8 cellular contexts compared by ENCODE assay signal in the genomic region with DNA sequence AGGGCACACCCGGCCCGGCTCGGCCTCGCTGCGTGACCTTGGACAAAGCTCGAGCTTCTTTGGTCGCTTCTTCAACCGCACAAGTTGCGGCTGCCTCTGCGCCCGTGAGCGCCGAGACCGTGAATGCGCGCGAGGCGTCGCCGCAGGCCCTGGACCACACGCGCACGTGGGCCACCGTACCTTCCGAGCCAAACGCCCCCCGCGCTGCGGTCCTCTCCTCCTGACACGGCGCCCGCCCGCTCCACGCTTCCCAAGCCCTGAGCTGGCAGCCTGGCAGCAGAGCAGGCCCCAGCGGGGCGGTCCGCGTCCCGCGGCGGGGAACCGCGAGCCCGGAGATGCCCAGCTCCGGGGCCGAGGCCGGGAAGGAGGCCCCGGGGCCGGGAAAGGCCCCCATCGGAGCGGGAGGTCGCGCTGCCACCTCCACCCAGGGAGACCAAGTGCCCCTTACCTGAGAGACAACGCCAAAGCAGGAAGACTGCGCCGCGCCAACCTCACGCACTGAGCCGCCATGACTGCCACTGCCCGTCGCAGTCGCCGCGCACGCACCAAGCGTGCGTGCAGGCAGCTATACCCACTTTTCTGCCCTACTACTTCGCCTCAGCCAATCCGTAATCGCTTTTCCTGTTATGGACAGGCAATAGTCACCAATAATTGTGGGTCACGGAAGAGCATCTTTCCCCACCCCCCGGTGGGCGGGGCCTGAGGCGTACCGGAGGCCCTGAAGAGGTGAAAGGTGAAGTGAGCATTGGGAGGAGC. TPM values are rescaled to one million over a fixed set of nuclear protein-coding genes. Genes with fewer than 3 reads are reported as not detected.
DNase-seq lines count a peak whose midpoint lies in the region; ATAC-seq, FAIRE-seq and TF ChIP-seq lines count a peak whose summit lies in the region.

TSS of gene GRPEL1 (minus strand) at position 542 of the 756 bp plus-strand sequence. CDS start at position 510, 32 bp downstream.

- peak within 1 kb of the TSS; percentile 86 to 97 for H3K27ac ChIP-seq in A549
- peak within 1 kb of the TSS; percentile 89 to 98 (median 96) for H3K27ac ChIP-seq in gastrocnemius medialis

- POLR2A ChIA-PET in A549 (lab: Yijun Ruan, JAX) (interaction anchor here (0.6 to 2.3 kb wide), 13 partner anchors 9 to 159 kb away, joined by 3 to 19 read pairs (median 6); partner anchors contain the start of genes TADA2B and TBC1D14), MCF 10A (lab: Yijun Ruan, JAX) (interaction anchor here (0.5 to 8.0 kb wide), 42 partner anchors 8 to 869 kb away, joined by 3 to 165 read pairs (median 6); partner anchors contain the start of genes BLOC1S4, TADA2B and TBC1D14)

- peaks cover 0 to 22% of the 10 kb centered on the region in 2 donors for H3K36me3 ChIP-seq in gastrocnemius medialis

- no peaks in the 10 kb centered on the region for H3K27me3 ChIP-seq in gastrocnemius medialis

- peak; percentile 98 for TF ChIP-seq POLR2A in A549 (IDR thresholded peaks at IDR 0.05; ENCODE audit: low read length)
- TF ChIP-seq POLR2A in gastrocnemius medialis (IDR thresholded peaks at IDR 0.05): peak; percentile 99

- H3K4me3 ChIP-seq in A549: peak within 1 kb of the TSS; percentile 83
- peak within 1 kb of the TSS; percentile 87 for H3K4me3 ChIP-seq in iPS-11a (ENCODE audit: low read depth, low read length)
- H3K4me3 ChIP-seq in gastrocnemius medialis: peak within 1 kb of the TSS; percentile 81 to 99 (median 86)

- H3K4me1 ChIP-seq in A549: peaks cover 19% of the 10 kb centered on the region; the same call in 2 of the 3 replicates
- peaks cover 31 to 33% of the 10 kb centered on the region in 2 donors for H3K4me1 ChIP-seq in gastrocnemius medialis

- intact Hi-C loops in MCF 10A (cut with micrococcal nuclease): loop anchor here (1.0 kb wide), 2 partner anchors 80 to 158 kb away; partner anchors contain the start of gene TBC1D14
- intact Hi-C loops in gastrocnemius medialis (cut with DNase I; ENCODE audit: low total_unique reads): loop anchor here (1.0 to 5.0 kb wide), 4 partner anchors 23 to 285 kb away; partner anchors contain the start of genes KIAA0232 and TBC1D14

- H3K27ac Mint-ChIP-seq in MCF 10A (ENCODE audit: low read depth, unreplicated experiment): peak within 1 kb of the TSS; percentile 59

- H3K27me3 Mint-ChIP-seq in MCF 10A (ENCODE audit: insufficient read depth, unreplicated experiment): peaks cover 14% of the 10 kb centered on the region

- CTCF ChIA-PET in A549 (lab: Yijun Ruan, JAX): interaction anchor here (0.9 to 6.3 kb wide), 9 partner anchors 10 to 397 kb away, joined by 3 to 69 read pairs (median 4); no protein-coding TSS in a partner anchor
- CTCF ChIA-PET in MCF 10A (lab: Yijun Ruan, JAX): interaction anchor here (0.5 to 13.0 kb wide), 12 partner anchors 9 to 774 kb away, joined by 3 to 98 read pairs (median 4); partner anchors contain the start of gene TADA2B

- H3K9me3 ChIP-seq in A549: no peaks in the 10 kb centered on the region
- H3K9me3 ChIP-seq in gastrocnemius medialis: no peaks in the 10 kb centered on the region

- peak within 1 kb of the TSS; percentile 90 for H3K4me3 Mint-ChIP-seq in MCF 10A (ENCODE audit: unreplicated experiment)

- FAIRE-seq in A549 (lab: Jason Lieb, UNC): peak; percentile 74

- ATAC-seq in A549: peak; percentile 94 to 97
- ATAC-seq in GM18519 (IDR thresholded peaks at IDR 0.05; ENCODE audit: low FRiP score, unreplicated experiment): peak; percentile 86
- peak; percentile 87 for ATAC-seq in HG03045 (IDR thresholded peaks at IDR 0.05; ENCODE audit: unreplicated experiment)
- peak; percentile 95 to 98 for ATAC-seq in gastrocnemius medialis

- H3K4me1 Mint-ChIP-seq in MCF 10A (ENCODE audit: insufficient read depth, unreplicated experiment): peaks cover 23% of the 10 kb centered on the region

- H3K4me2 ChIP-seq in A549: peak within 1 kb of the TSS; percentile 90

- H3K9me3 Mint-ChIP-seq in MCF 10A (ENCODE audit: unreplicated experiment): no peaks in the 10 kb centered on the region

- in situ Hi-C loops in gastrocnemius medialis (cut with MboI; ENCODE audit: low sequenced_read_pairs in 4 of 4): loop anchor here in 2 of 4 donors (10.0 to 25.0 kb wide), 2 partner anchors 155 to 353 kb away; partner anchors contain the start of genes BLOC1S4 (in 1 of the 2) and TBC1D14 (in 1 of the 2)

- DNase-seq in A549 (ENCODE audit: low read depth in 1 of 2, low spot score in 1 of 2): peak; percentile 83 to 98
- peak; percentile 98 for DNase-seq in NCI-H2081 treated with DMSO at 0.1 percent for 48 hours (lab: John Stamatoyannopoulos, UW)
- DNase-seq in T1000 (lab: John Stamatoyannopoulos, UW): peak; percentile 96
- DNase-seq in MCF 10A (ENCODE audit: unreplicated experiment): peak; percentile 100
- peak; percentile 98 to 100 for DNase-seq in gastrocnemius medialis

- no peak for TF ChIP-seq RAD21 in A549 (conservative IDR thresholded peaks at IDR 0.05 in 1 of 2, IDR thresholded peaks at IDR 0.05 in 1 of 2)

- TF ChIP-seq CTCF in A549 (IDR thresholded peaks at IDR 0.05) (no peak), MCF 10A (IDR thresholded peaks at IDR 0.05; ENCODE audit: unreplicated experiment) (no peak), gastrocnemius medialis (IDR thresholded peaks at IDR 0.05 in 4 of 5, conservative IDR thresholded peaks at IDR 0.05 in 1 of 5) (peak in 1 of 5 experiments; percentile 23)

- BruUV-seq in MCF 10A (replicated peaks; lab: Mats Ljungman, UMichigan): no TSS peak

- H3K36me3 Mint-ChIP-seq in MCF 10A (ENCODE audit: insufficient read depth, unreplicated experiment): peaks cover 29% of the 10 kb centered on the region

- WGBS in A549 (ENCODE audit: missing lambda C conversion rate): 1% methylated on average over 27 of the region's 75 CpGs

- no peak for TF ChIP-seq EP300 in A549 (IDR thresholded peaks at IDR 0.05)

TF ChIP-seq in A549, 52 proteins besides CTCF, POLR2A, EP300 and RAD21 (continues in another document):
- TF ChIP-seq TP53 (CRISPR knock-in tag; IDR thresholded peaks at IDR 0.05): no peak
- no peak for TF ChIP-seq ESRRA (IDR thresholded peaks at IDR 0.05; ENCODE audit: borderline replicate concordance, low read length)
- TF ChIP-seq EHF (CRISPR knock-in tag; IDR thresholded peaks at IDR 0.05): no peak
- TF ChIP-seq RFX5 (IDR thresholded peaks at IDR 0.05): no peak
- no peak for TF ChIP-seq ZFP36 (IDR thresholded peaks at IDR 0.05; ENCODE audit: borderline replicate concordance, partially characterized antibody)
- TF ChIP-seq FOXS1 (CRISPR knock-in tag; IDR thresholded peaks at IDR 0.05): no peak
- TF ChIP-seq NFE2L2 (conservative IDR thresholded peaks at IDR 0.05; ENCODE audit: low read length): no peak
- TF ChIP-seq HDAC2 (IDR thresholded peaks at IDR 0.05): 0 out of 2 replicates have a peak, but pooled peaks have one; percentile 26
- no peak for TF ChIP-seq BHLHE40 (IDR thresholded peaks at IDR 0.05; ENCODE audit: low read depth, low read length)
- TF ChIP-seq ZC3H11A (IDR thresholded peaks at IDR 0.05): no peak
- TF ChIP-seq FOSB (CRISPR knock-in tag; IDR thresholded peaks at IDR 0.05): no peak
- peak; percentile 67 for TF ChIP-seq KDM5A (IDR thresholded peaks at IDR 0.05)
- no peak for TF ChIP-seq SREBF2 (IDR thresholded peaks at IDR 0.05)
- TF ChIP-seq REST (IDR thresholded peaks at IDR 0.05): no peak
- peak; percentile 59; the same call in 1 of the 3 replicates for TF ChIP-seq BCL3 (IDR thresholded peaks at IDR 0.05)
- TF ChIP-seq CEBPB (IDR thresholded peaks at IDR 0.05): no peak

RNA-seq across cellular contexts. Expression of gene GRPEL1, which starts in this region (rescaled TPM):
- polyA plus RNA-seq in A549 (2011; rRNA removed) (50.9 and 72.0 TPM in 2 replicates), A549 (2017; fragmentation: RNase III; extraction: RNeasy Plus Mini Kit Qiagen cat#74134 plus additional on column Dnase treatment) (45.5 to 57.6 TPM (median 46.2 TPM) in 3 replicates)
- 32.5 and 40.2 TPM in 2 replicates for polyA plus RNA-seq in A549 (2012; cell fraction: cytosol; rRNA removed)
- 14.1 and 17.2 TPM in 2 replicates for polyA plus RNA-seq in A549 (2012; cell fraction: nucleus; rRNA removed)
- 21.4 and 24.1 TPM in 2 replicates for polyA minus RNA-seq in A549 (2011; rRNA and poly(A)+ RNA removed)
- total RNA-seq in MCF 10A (2022) (73.0 and 82.9 TPM in 2 replicates), gastrocnemius medialis (10 to 100 TPM; 28.8 to 58.0 (median 35.8) TPM)

Comparison
In these comparisons a context has a peak if more than half of its experiments do, and no peak if none do; other contexts are left out.
1. Peak in every context shown above with its lines: DNase-seq, ATAC-seq, H3K4me3 ChIP-seq and H3K27ac ChIP-seq.